In the genomic region with DNA sequence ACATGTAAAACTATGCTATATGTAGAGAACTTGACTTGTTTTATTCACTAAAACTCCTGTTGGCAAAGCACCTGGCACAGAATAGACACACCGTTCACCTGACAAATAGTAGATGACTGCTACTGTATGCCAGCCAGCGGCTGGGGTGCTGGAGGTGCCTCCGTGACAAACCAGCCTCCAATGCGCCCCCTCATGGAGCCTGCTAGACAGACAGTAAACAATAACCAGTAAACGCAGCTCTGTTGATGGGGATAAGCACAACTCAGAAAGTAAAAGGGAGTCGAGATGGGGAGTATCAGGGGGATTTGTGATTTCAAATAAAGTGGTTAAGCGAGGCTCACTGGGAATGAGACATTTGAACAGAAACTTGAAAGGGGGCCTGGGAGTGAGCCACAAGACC, we compare ENCODE assay signal across 9 cellular contexts.
DNase-seq lines count a peak whose midpoint lies in the region; ATAC-seq, FAIRE-seq and TF ChIP-seq lines count a peak whose summit lies in the region.
"Had no signal": no experiment of that assay in that cellular context is flagged by ENCODE, and none has a peak within 500 bp of the region (broad histone marks: within the 10 kb centered on the region; RNA-seq: fewer than 3 reads in every experiment).

No MANE protein-coding gene starts in this region.

- H3K4me3 Mint-ChIP-seq in MCF 10A (ENCODE audit: unreplicated experiment) = no peak overlapping the region
- no peak overlapping the region for H3K4me3 Mint-ChIP-seq in stimulated activated naive B cell treated with anti-CD40 and anti-IgM and Interleukin-4, amounts not matched to agents 10 μg/mL and 1 μg/mL and 100 μg/mL, for 72 hours

- H3K9me3 Mint-ChIP-seq in MCF 10A (ENCODE audit: unreplicated experiment) = no peaks in the 10 kb centered on the region
- no peaks in the 10 kb centered on the region for H3K9me3 Mint-ChIP-seq in stimulated activated naive B cell treated with anti-CD40 and anti-IgM and Interleukin-4, amounts not matched to agents 10 μg/mL and 1 μg/mL and 100 μg/mL, for 72 hours

- no peak for TF ChIP-seq POLR2A in endothelial cell of umbilical vein (IDR thresholded peaks at IDR 0.05; ENCODE audit: low read depth, low read length)
- TF ChIP-seq POLR2A in upper lobe of left lung (IDR thresholded peaks at IDR 0.05) = no peak

- BruUV-seq in MCF 10A (replicated peaks; lab: Mats Ljungman, UMichigan) = no TSS peak
- no TSS peak for BruUV-seq in mammary epithelial cell (replicated peaks; lab: Mats Ljungman, UMichigan)
- BruUV-seq in endothelial cell of umbilical vein (replicated peaks; lab: Mats Ljungman, UMichigan) = no TSS peak

- no peaks in the 10 kb centered on the region for H3K27me3 Mint-ChIP-seq in MCF 10A (ENCODE audit: insufficient read depth, unreplicated experiment)
- H3K27me3 Mint-ChIP-seq in stimulated activated naive B cell treated with anti-CD40 and anti-IgM and Interleukin-4, amounts not matched to agents 10 μg/mL and 1 μg/mL and 100 μg/mL, for 72 hours = no peaks in the 10 kb centered on the region

- WGBS in mammary epithelial cell (ENCODE audit: low coverage, missing lambda C conversion rate) = 79% methylated on average over 5 of the region's 7 CpGs
- 68 to 86% methylated on average over 7 of the region's 7 CpGs for WGBS in upper lobe of left lung, 2 donors

- H3K4me1 Mint-ChIP-seq in MCF 10A (ENCODE audit: insufficient read depth, unreplicated experiment) = peaks cover 22% of the 10 kb centered on the region
- peaks cover 42 to 52% of the 10 kb centered on the region in 2 donors for H3K4me1 Mint-ChIP-seq in stimulated activated naive B cell treated with anti-CD40 and anti-IgM and Interleukin-4, amounts not matched to agents 10 μg/mL and 1 μg/mL and 100 μg/mL, for 72 hours

- peaks cover 6% of the 10 kb centered on the region for H3K36me3 Mint-ChIP-seq in MCF 10A (ENCODE audit: insufficient read depth, unreplicated experiment)
- peaks cover 44 to 67% of the 10 kb centered on the region in 2 donors for H3K36me3 Mint-ChIP-seq in stimulated activated naive B cell treated with anti-CD40 and anti-IgM and Interleukin-4, amounts not matched to agents 10 μg/mL and 1 μg/mL and 100 μg/mL, for 72 hours

- H3K9ac ChIP-seq in mammary epithelial cell (ENCODE audit: insufficient read depth, low read length) = no peak overlapping the region
- H3K9ac ChIP-seq in endothelial cell of umbilical vein (replicated peaks; ENCODE audit: extremely low read depth, insufficient read depth, low read length) = no peak overlapping the region

- no peak overlapping the region for H3K27ac Mint-ChIP-seq in MCF 10A (ENCODE audit: low read depth, unreplicated experiment)
- H3K27ac Mint-ChIP-seq in stimulated activated naive B cell treated with anti-CD40 and anti-IgM and Interleukin-4, amounts not matched to agents 10 μg/mL and 1 μg/mL and 100 μg/mL, for 72 hours = peak overlapping the region; percentile 43

- H3K4me3 ChIP-seq in mammary epithelial cell (replicated peaks in 1 of 3; ENCODE audit: insufficient read depth in 1 of 3, low read depth in 2 of 3, low read length in 3 of 3) (no peak overlapping the region), endothelial cell of umbilical vein (replicated peaks in 1 of 3; ENCODE audit: insufficient read depth in 1 of 3, low read depth in 1 of 3, low read length in 3 of 3) (no peak overlapping the region), upper lobe of left lung (no peak overlapping the region)
- H3K4me3 ChIP-seq: PC-9 had no signal

- H3K36me3 ChIP-seq in mammary epithelial cell (ENCODE audit: insufficient read depth, low read length) (no peaks in the 10 kb centered on the region), endothelial cell of umbilical vein (ENCODE audit: control insufficient read depth in 2 of 2, extremely low read depth in 1 of 2, insufficient read depth in 2 of 2, low read length in 2 of 2) (no peaks in the 10 kb centered on the region), upper lobe of left lung (peaks cover 0 to 9% (median 0%) of the 10 kb centered on the region in 4 donors)

- H3K4me2 ChIP-seq in mammary epithelial cell (ENCODE audit: insufficient read depth, low read depth, low read length) (no peak overlapping the region), endothelial cell of umbilical vein (ENCODE audit: insufficient read depth, low read length) (no peak overlapping the region)
- H3K4me2 ChIP-seq: PC-9 had no signal

- no peak for ATAC-seq in stimulated activated naive B cell treated with anti-CD40 and anti-IgM and Interleukin-4, amounts not matched to agents 10 μg/mL and 1 μg/mL and 100 μg/mL, for 72 hours (replicated peaks)
- no peak for ATAC-seq in upper lobe of left lung (ENCODE audit: low FRiP score in 2 of 2)

- dilution Hi-C loops in mammary epithelial cell (cut with HindIII; ENCODE audit: low sequenced_read_pairs) = no loop called here
- dilution Hi-C loops in endothelial cell of umbilical vein (cut with MboI; ENCODE audit: extremely low pct_ligation_motif_present, low sequenced_read_pairs) = no loop called here

- H3K27me3 ChIP-seq in mammary epithelial cell (ENCODE audit: insufficient read depth, low read length) (no peaks in the 10 kb centered on the region), endothelial cell of umbilical vein (ENCODE audit: control insufficient read depth in 2 of 2, insufficient read depth in 2 of 2, low read length in 2 of 2) (no peaks in the 10 kb centered on the region), upper lobe of left lung (no peaks in the 10 kb centered on the region)

- no peak for FAIRE-seq in endothelial cell of umbilical vein (lab: Jason Lieb, UNC)

- H3K4me1 ChIP-seq in mammary epithelial cell (ENCODE audit: insufficient read depth, low read length) (no peaks in the 10 kb centered on the region), endothelial cell of umbilical vein (ENCODE audit: control insufficient read depth, extremely low read depth, insufficient read depth, low read length) (no peaks in the 10 kb centered on the region), upper lobe of left lung (no peaks in the 10 kb centered on the region)

- TF ChIP-seq CTCF in MCF 10A (IDR thresholded peaks at IDR 0.05; ENCODE audit: unreplicated experiment) = peak; percentile 9
- TF ChIP-seq CTCF in mammary epithelial cell (conservative IDR thresholded peaks at IDR 0.05 in 1 of 2, IDR thresholded peaks at IDR 0.05 in 1 of 2; ENCODE audit: extremely low read depth in 1 of 2, insufficient read depth in 1 of 2, low read depth in 1 of 2, low read length in 2 of 2) = no peak
- TF ChIP-seq CTCF in endothelial cell of umbilical vein (IDR thresholded peaks at IDR 0.05; ENCODE audit: extremely low read depth in 1 of 2, insufficient read depth in 1 of 2, low read depth in 1 of 2, low read length in 2 of 2) = peak; percentile 9 to 30
- TF ChIP-seq CTCF in upper lobe of left lung (IDR thresholded peaks at IDR 0.05) = peak in 3 of 6 experiments; percentile 12 to 39 (median 17)

- H2AFZ ChIP-seq in mammary epithelial cell (ENCODE audit: low read depth, low read length) (no peak overlapping the region), endothelial cell of umbilical vein (ENCODE audit: low read depth, low read length) (no peak overlapping the region)
- H2AFZ ChIP-seq: PC-9 had no signal

- CTCF ChIA-PET in MCF 10A (lab: Yijun Ruan, JAX) = interaction anchor here (0.7 kb wide), 1 partner anchor 1181 kb away, joined by 3 read pairs; no protein-coding TSS in a partner anchor
- CTCF ChIA-PET in mammary epithelial cell (lab: Charles Lee; ENCODE audit: low non-redundant PET) = no interaction called here
- CTCF ChIA-PET in endothelial cell of umbilical vein (lab: Charles Lee) = interaction anchor here (1.0 to 1.4 kb wide), 2 partner anchors 10 to 142 kb away, joined by 3 read pairs; no protein-coding TSS in a partner anchor

- H3K27ac ChIP-seq in mammary epithelial cell (ENCODE audit: insufficient read depth, low read depth, low read length) = no peak overlapping the region
- H3K27ac ChIP-seq in endothelial cell of umbilical vein (ENCODE audit: insufficient read depth, low read depth, low read length) = no peak overlapping the region
- H3K27ac ChIP-seq in upper lobe of left lung = no peak overlapping the region
- H3K27ac ChIP-seq: PC-9 had no signal

- TF ChIP-seq EP300 in upper lobe of left lung (IDR thresholded peaks at IDR 0.05) = no peak

- H3K79me2 ChIP-seq in mammary epithelial cell (ENCODE audit: insufficient read depth, low read length) = no peaks in the 10 kb centered on the region
- H3K79me2 ChIP-seq in endothelial cell of umbilical vein (ENCODE audit: control insufficient read depth, insufficient read depth, low read length) = no peaks in the 10 kb centered on the region

- in situ Hi-C loops in mammary epithelial cell (cut with MboI; ENCODE audit: low sequenced_read_pairs in 2 of 2) = no loop called here

- intact Hi-C loops in MCF 10A (cut with micrococcal nuclease) = loop anchor here (5.0 kb wide), 1 partner anchor 140 kb away; no protein-coding TSS in a partner anchor
- intact Hi-C loops in mammary epithelial cell (cut with micrococcal nuclease) = no loop called here
- intact Hi-C loops in endothelial cell of umbilical vein (cut with micrococcal nuclease) = loop anchor here (2.0 kb wide), 1 partner anchor 58 kb away; no protein-coding TSS in a partner anchor

- H3K9me3 ChIP-seq in mammary epithelial cell (replicated peaks; ENCODE audit: insufficient read depth, low read length) (no peaks in the 10 kb centered on the region), endothelial cell of umbilical vein (replicated peaks; ENCODE audit: control insufficient read depth, insufficient read depth, low read length) (no peaks in the 10 kb centered on the region), upper lobe of left lung (no peaks in the 10 kb centered on the region)

- DNase-seq in MCF 10A (ENCODE audit: unreplicated experiment) = peak; percentile 27
- no peak for DNase-seq in mammary epithelial cell
- DNase-seq in NCI-H82 treated with DMSO at 0.1 percent for 48 hours (lab: John Stamatoyannopoulos, UW; ENCODE audit: unreplicated experiment) = peak; percentile 17
- DNase-seq in endothelial cell of umbilical vein (ENCODE audit: low read depth, low spot score) = no peak
- DNase-seq in stimulated activated naive B cell treated with anti-CD40 and anti-IgM and Interleukin-4, amounts not matched to agents 10 μg/mL and 1 μg/mL and 100 μg/mL, for 72 hours = no peak
- no peak for DNase-seq in putamen (ENCODE audit: low spot score)
- no peak for DNase-seq in activated T-cell treated with anti-CD3 and anti-CD28 coated beads for 4 hours
- DNase-seq in upper lobe of left lung = no peak
- DNase-seq: PC-9 had no signal

- H4K20me1 ChIP-seq in mammary epithelial cell (ENCODE audit: insufficient read depth, low read length) (no peaks in the 10 kb centered on the region), endothelial cell of umbilical vein (replicated peaks; ENCODE audit: control insufficient read depth, extremely low read depth, insufficient read depth, low read length) (no peaks in the 10 kb centered on the region)

- POLR2A ChIA-PET in MCF 10A (lab: Yijun Ruan, JAX) (interaction anchor here (0.7 kb wide), 1 partner anchor 324 kb away, joined by 3 read pairs; no protein-coding TSS in a partner anchor), endothelial cell of umbilical vein (lab: Charles Lee) (no interaction called here)

- H3K9me1 ChIP-seq in endothelial cell of umbilical vein (replicated peaks; ENCODE audit: control insufficient read depth, extremely low read depth, insufficient read depth, low read length) = no peaks in the 10 kb centered on the region

TF ChIP-seq in endothelial cell of umbilical vein, 7 proteins besides CTCF, POLR2A, EP300 and RAD21 (continues in another document):
- no peak for TF ChIP-seq GATA2 (IDR thresholded peaks at IDR 0.05; ENCODE audit: insufficient read depth, insufficient read length, low read depth, low read length)

Comparison
In these comparisons a context has a peak if more than half of its experiments do, and no peak if none do; other contexts are left out.
1. DNase-seq: peak in MCF 10A (single experiment) and NCI-H82 treated with DMSO at 0.1 percent for 48 hours (single experiment); none in mammary epithelial cell (single experiment), endothelial cell of umbilical vein (single experiment), stimulated activated naive B cell treated with anti-CD40 and anti-IgM and Interleukin-4, amounts not matched to agents 10 μg/mL and 1 μg/mL and 100 μg/mL, for 72 hours (single experiment), putamen (single experiment), activated T-cell treated with anti-CD3 and anti-CD28 coated beads for 4 hours (single experiment) and upper lobe of left lung (0 of 2).
2. CTCF ChIP-seq: peak in MCF 10A (single experiment) and endothelial cell of umbilical vein (2 of 2); none in mammary epithelial cell (0 of 2).